Comparison of ENCODE assay signal across 8 cellular contexts in genomic region chr2:47905454-47906260, GRCh38. TPM values are rescaled to one million over a fixed set of nuclear protein-coding genes. Genes with fewer than 3 reads are reported as not detected.
DNase-seq lines count a peak whose midpoint lies in the region; ATAC-seq lines count a peak whose summit lies in the region.

No MANE protein-coding gene starts in this region.

- DNase-seq in NCI-H345 (lab: John Stamatoyannopoulos, UW): peak; percentile 59
- no peak for DNase-seq in NCI-H345 treated with DMSO at 0.1 percent for 48 hours (lab: John Stamatoyannopoulos, UW; ENCODE audit: unreplicated experiment)
- peak; percentile 73 for DNase-seq in OCI-M1 (lab: John Stamatoyannopoulos, UW)
- peak; percentile 53 for DNase-seq in activated T-helper 1 cell treated with anti-CD3 and anti-CD28 coated beads, Interleukin-12 subunit alpha, Interleukin-12 subunit beta, Interleukin-2, Interleukin-4 antibody, amounts not matched to agents 30 ng/mL and 10 ng/mL and 1 ng/mL, durations not matched to agents 14 hours and 24 hours and 36 hours (ENCODE audit: low spot score)
- DNase-seq in fibroblast of gingiva (ENCODE audit: low read depth): peak; percentile 67
- peak; percentile 47 to 81 (median 62) for DNase-seq in naive thymus-derived CD8-positive, alpha-beta T cell
- DNase-seq in stimulated activated naive CD8-positive, alpha-beta T cell treated with anti-CD3 and anti-CD28 coated beads, Interleukin-15, amount 100 ng/mL, for 72 hours: peak; percentile 69 to 71

- H3K4me1 Mint-ChIP-seq in activated T-helper 1 cell treated with anti-CD3 and anti-CD28 coated beads, Interleukin-12 subunit alpha, Interleukin-12 subunit beta, Interleukin-2, Interleukin-4 antibody, amounts not matched to agents 30 ng/mL and 10 ng/mL and 1 ng/mL, durations not matched to agents 14 hours and 24 hours and 36 hours (ENCODE audit: low read depth): peaks cover 40% of the 10 kb centered on the region
- H3K4me1 Mint-ChIP-seq in naive thymus-derived CD8-positive, alpha-beta T cell: peaks cover 8 to 46% (median 37%) of the 10 kb centered on the region in 4 donors
- peaks cover 25% of the 10 kb centered on the region for H3K4me1 Mint-ChIP-seq in stimulated activated naive CD8-positive, alpha-beta T cell treated with anti-CD3 and anti-CD28 coated beads, Interleukin-15, amount 100 ng/mL, for 72 hours

- H3K9me3 Mint-ChIP-seq in activated T-helper 1 cell treated with anti-CD3 and anti-CD28 coated beads, Interleukin-12 subunit alpha, Interleukin-12 subunit beta, Interleukin-2, Interleukin-4 antibody, amounts not matched to agents 30 ng/mL and 10 ng/mL and 1 ng/mL, durations not matched to agents 14 hours and 24 hours and 36 hours: no peaks in the 10 kb centered on the region
- no peaks in the 10 kb centered on the region for H3K9me3 Mint-ChIP-seq in naive thymus-derived CD8-positive, alpha-beta T cell
- H3K9me3 Mint-ChIP-seq in stimulated activated naive CD8-positive, alpha-beta T cell treated with anti-CD3 and anti-CD28 coated beads, Interleukin-15, amount 100 ng/mL, for 72 hours: no peaks in the 10 kb centered on the region

- peak overlapping the region; percentile 88 for H3K4me3 Mint-ChIP-seq in activated T-helper 1 cell treated with anti-CD3 and anti-CD28 coated beads, Interleukin-12 subunit alpha, Interleukin-12 subunit beta, Interleukin-2, Interleukin-4 antibody, amounts not matched to agents 30 ng/mL and 10 ng/mL and 1 ng/mL, durations not matched to agents 14 hours and 24 hours and 36 hours
- H3K4me3 Mint-ChIP-seq in naive thymus-derived CD8-positive, alpha-beta T cell: peak overlapping the region; percentile 80 to 96 (median 93)
- peak overlapping the region; percentile 92 to 93 for H3K4me3 Mint-ChIP-seq in stimulated activated naive CD8-positive, alpha-beta T cell treated with anti-CD3 and anti-CD28 coated beads, Interleukin-15, amount 100 ng/mL, for 72 hours

- H3K27ac Mint-ChIP-seq in activated T-helper 1 cell treated with anti-CD3 and anti-CD28 coated beads, Interleukin-12 subunit alpha, Interleukin-12 subunit beta, Interleukin-2, Interleukin-4 antibody, amounts not matched to agents 30 ng/mL and 10 ng/mL and 1 ng/mL, durations not matched to agents 14 hours and 24 hours and 36 hours: peak overlapping the region; percentile 93
- peak overlapping the region; percentile 88 to 98 (median 96) for H3K27ac Mint-ChIP-seq in naive thymus-derived CD8-positive, alpha-beta T cell
- peak overlapping the region; percentile 97 to 99 for H3K27ac Mint-ChIP-seq in stimulated activated naive CD8-positive, alpha-beta T cell treated with anti-CD3 and anti-CD28 coated beads, Interleukin-15, amount 100 ng/mL, for 72 hours

- peaks cover 5% of the 10 kb centered on the region for H3K36me3 Mint-ChIP-seq in activated T-helper 1 cell treated with anti-CD3 and anti-CD28 coated beads, Interleukin-12 subunit alpha, Interleukin-12 subunit beta, Interleukin-2, Interleukin-4 antibody, amounts not matched to agents 30 ng/mL and 10 ng/mL and 1 ng/mL, durations not matched to agents 14 hours and 24 hours and 36 hours (ENCODE audit: low read depth)
- no peaks in the 10 kb centered on the region for H3K36me3 Mint-ChIP-seq in naive thymus-derived CD8-positive, alpha-beta T cell

- ATAC-seq in HG03066 (IDR thresholded peaks at IDR 0.05; ENCODE audit: low read depth, unreplicated experiment): peak; percentile 5
- ATAC-seq in naive thymus-derived CD8-positive, alpha-beta T cell: peak; percentile 8 to 26
- ATAC-seq in stimulated activated naive CD8-positive, alpha-beta T cell treated with anti-CD3 and anti-CD28 coated beads, Interleukin-15, amount 100 ng/mL, for 72 hours: peak; percentile 7

- POLR2A ChIA-PET in naive thymus-derived CD8-positive, alpha-beta T cell (lab: Charles Lee): interaction anchor here (0.6 to 1.5 kb wide), 4 partner anchors 17 to 123 kb away, joined by 3 to 9 read pairs (median 4); partner anchors contain the start of gene MSH6

- intact Hi-C loops in activated T-helper 1 cell treated with anti-CD3 and anti-CD28 coated beads, Interleukin-12 subunit alpha, Interleukin-12 subunit beta, Interleukin-2, Interleukin-4 antibody, amounts not matched to agents 30 ng/mL and 10 ng/mL and 1 ng/mL, durations not matched to agents 14 hours and 24 hours and 36 hours (cut with micrococcal nuclease): loop anchor here (1.0 to 5.0 kb wide), 7 partner anchors 49 to 961 kb away; partner anchors contain the start of genes MSH2 and MSH6

- H3K27me3 Mint-ChIP-seq in activated T-helper 1 cell treated with anti-CD3 and anti-CD28 coated beads, Interleukin-12 subunit alpha, Interleukin-12 subunit beta, Interleukin-2, Interleukin-4 antibody, amounts not matched to agents 30 ng/mL and 10 ng/mL and 1 ng/mL, durations not matched to agents 14 hours and 24 hours and 36 hours (ENCODE audit: insufficient read depth): no peaks in the 10 kb centered on the region
- no peaks in the 10 kb centered on the region for H3K27me3 Mint-ChIP-seq in naive thymus-derived CD8-positive, alpha-beta T cell
- no peaks in the 10 kb centered on the region for H3K27me3 Mint-ChIP-seq in stimulated activated naive CD8-positive, alpha-beta T cell treated with anti-CD3 and anti-CD28 coated beads, Interleukin-15, amount 100 ng/mL, for 72 hours

RNA-seq across cellular contexts. Expression of gene FBXO11, which starts 0.6 kb away (rescaled TPM):
- 50.1 and 56.1 TPM in 2 replicates for total RNA-seq in activated T-helper 1 cell treated with anti-CD3 and anti-CD28 coated beads, Interleukin-12 subunit alpha, Interleukin-12 subunit beta, Interleukin-2, Interleukin-4 antibody, amounts not matched to agents 30 ng/mL and 10 ng/mL and 1 ng/mL, durations not matched to agents 14 hours and 24 hours and 36 hours
- 10 to 100 TPM; 96.6 to 97.7 TPM for total RNA-seq in naive thymus-derived CD8-positive, alpha-beta T cell
- polyA plus RNA-seq in naive thymus-derived CD8-positive, alpha-beta T cell: 10 to 100 TPM in 1 of 3 donors, 1 to 10 TPM in 2; 5.0 to 10.4 (median 6.3) TPM
